Comparison of ENCODE assay signal across 13 cellular contexts in the genomic region with DNA sequence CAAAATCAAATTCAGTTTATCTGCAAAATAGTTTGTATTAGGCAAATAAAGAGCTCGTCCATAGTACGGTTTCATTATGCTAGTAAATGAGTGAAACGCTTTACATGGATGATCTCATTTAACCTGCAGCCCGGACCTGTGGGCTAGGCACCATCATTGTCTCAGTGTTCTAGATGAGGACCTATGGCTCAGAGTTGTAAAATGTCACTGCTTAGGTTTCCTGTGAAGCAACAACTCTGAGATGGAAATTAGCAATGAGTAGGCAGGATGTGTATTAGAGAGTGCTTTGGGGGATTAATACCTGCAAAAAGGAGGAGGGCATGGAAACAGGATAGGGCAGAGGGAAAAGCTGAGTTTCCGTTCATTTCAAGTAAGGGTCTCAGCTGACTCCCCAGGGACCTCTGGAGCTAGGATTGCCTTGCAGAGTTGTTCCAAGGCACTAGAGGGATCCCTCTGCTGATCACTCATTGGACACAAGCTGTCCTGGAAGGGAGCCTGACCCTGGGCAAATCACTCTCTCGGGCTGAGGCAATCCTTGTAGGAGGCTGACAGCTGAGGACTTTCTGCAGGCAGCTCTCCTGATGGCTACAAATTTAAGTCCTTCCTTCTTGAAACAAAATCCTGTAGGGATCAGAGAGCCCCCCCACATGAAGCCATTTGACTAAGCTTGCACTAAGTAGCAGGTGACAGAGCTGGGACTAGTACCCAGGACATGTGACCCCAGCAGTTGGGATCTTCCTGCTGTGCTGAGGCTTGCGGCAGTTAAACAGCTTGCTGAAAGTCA. TPM values are rescaled to one million over a fixed set of nuclear protein-coding genes. Genes with fewer than 3 reads are reported as not detected.
A peak's percentile ranks its signal among the peaks of the same experiment; 100 is the strongest.
DNase-seq lines count a peak whose midpoint lies in the region; ATAC-seq and TF ChIP-seq lines count a peak whose summit lies in the region.
"Had no signal": no experiment of that assay in that cellular context is flagged by ENCODE, and none has a peak within 500 bp of the region (broad histone marks: within the 10 kb centered on the region; RNA-seq: fewer than 3 reads in every experiment).

No MANE protein-coding gene starts in this region.

- no peaks in the 10 kb centered on the region for H3K9me3 ChIP-seq in psoas muscle

- no peaks in the 10 kb centered on the region for H3K27me3 ChIP-seq in psoas muscle (ENCODE audit: insufficient read depth in 3 of 3, low read length in 2 of 3)

- peaks cover 9% of the 10 kb centered on the region for H3K4me1 ChIP-seq in psoas muscle

- DNase-seq in DMS 273 (lab: John Stamatoyannopoulos, UW; ENCODE audit: unreplicated experiment) (peak; percentile 30), DMS 273 treated with DMSO at 0.1 percent for 48 hours (lab: John Stamatoyannopoulos, UW) (no peak), RPMI7951 (ENCODE audit: low read depth) (peak; percentile 41), foreskin fibroblast (peak; percentile 20 to 52), psoas muscle (peak; percentile 19 to 67), caudate nucleus (lab: John Stamatoyannopoulos, UW) (no peak)
- DNase-seq in activated CD4-positive, alpha-beta T cell treated with anti-CD3 and anti-CD28 coated beads, Interleukin-2, amount 50 U/mL, for 4 hours: no peak
- DNase-seq: NCI-H1436; stimulated activated CD4-positive, alpha-beta T cell treated with anti-CD3 and anti-CD28 coated beads, Interleukin-4, amount 100 ng/mL, for 1 hour; T-helper 9 cell had no signal

- no peaks in the 10 kb centered on the region for H3K36me3 ChIP-seq in psoas muscle (ENCODE audit: insufficient read depth in 1 of 2, low read depth in 1 of 2)

- peak; percentile 1 for TF ChIP-seq CTCF in foreskin fibroblast (IDR thresholded peaks at IDR 0.05; ENCODE audit: low read depth, low read length)
- TF ChIP-seq CTCF in psoas muscle (IDR thresholded peaks at IDR 0.05): no peak

- H3K27ac ChIP-seq in psoas muscle: no peak overlapping the region
- no peak overlapping the region for H3K27ac ChIP-seq in caudate nucleus (ENCODE audit: low read depth, low read length)
- H3K27ac ChIP-seq: 22Rv1 had no signal

- WGBS in psoas muscle, 3 donors: 52 to 56% (median 55%) methylated on average over 7 of the region's 7 CpGs

- intact Hi-C loops in psoas muscle (cut with DNase I): no loop called here

- ATAC-seq in psoas muscle (peak; percentile 89 to 96 (median 94)), GM21526 (IDR thresholded peaks at IDR 0.05; ENCODE audit: low FRiP score, unreplicated experiment) (no peak)

- H3K4me3 ChIP-seq in foreskin fibroblast (ENCODE audit: low read depth in 1 of 2, low read length in 2 of 2) (no peak overlapping the region), psoas muscle (no peak overlapping the region)

RNA-seq across cellular contexts. Expression of gene SIX2, which starts 58.8 kb away (rescaled TPM):
- total RNA-seq in RPMI7951 (2014; rRNA removed; shearing (Covaris generic)): 0.78 and 1.4 TPM in 2 replicates
- total RNA-seq in psoas muscle: 10 to 100 TPM; 16.6 to 31.4 (median 29.3) TPM
- 10 to 100 TPM; 27.3 to 50.8 (median 36.2) TPM for polyA plus RNA-seq in psoas muscle
- total RNA-seq: OCI-LY7 had no signal

Comparison
In these comparisons a context has a peak if more than half of its experiments do, and no peak if none do; other contexts are left out.
1. DNase-seq: peak in DMS 273 (single experiment), RPMI7951 (single experiment), foreskin fibroblast (2 of 2) and psoas muscle (2 of 2); none in DMS 273 treated with DMSO at 0.1 percent for 48 hours (single experiment), activated CD4-positive, alpha-beta T cell treated with anti-CD3 and anti-CD28 coated beads, Interleukin-2, amount 50 U/mL, for 4 hours (0 of 2) and caudate nucleus (0 of 61).